In genomic region chr19:46732966-46733692, GRCh38 we compare ENCODE assay signal across 12 cellular contexts. TPM values are rescaled to one million over a fixed set of nuclear protein-coding genes. Genes with fewer than 3 reads are reported as not detected.
DNase-seq lines count a peak whose midpoint lies in the region; ATAC-seq and TF ChIP-seq lines count a peak whose summit lies in the region.
"Had no signal": no experiment of that assay in that cellular context is flagged by ENCODE, and none has a peak within 500 bp of the region (broad histone marks: within the 10 kb centered on the region; RNA-seq: fewer than 3 reads in every experiment).

No MANE protein-coding gene starts in this region.

- peaks cover 0 to 4% (median 0%) of the 10 kb centered on the region in 3 donors for H3K27me3 Mint-ChIP-seq in CD14-positive monocyte (ENCODE audit: low read depth in 3 of 3)
- H3K27me3 Mint-ChIP-seq in activated CD8-positive, alpha-beta memory T cell treated with anti-CD3 and anti-CD28 coated beads, Interleukin-2, amount 10 ng/mL, durations not matched to agents 7 days and 5 days: no peaks in the 10 kb centered on the region
- H3K27me3 Mint-ChIP-seq: activated T-cell treated with anti-CD3 and anti-CD28 coated beads, Interleukin-2, amount 50 U/mL, for 24 hours had no signal

- H3K4me1 Mint-ChIP-seq in CD14-positive monocyte: peaks cover 84% of the 10 kb centered on the region
- H3K4me1 Mint-ChIP-seq in activated CD8-positive, alpha-beta memory T cell treated with anti-CD3 and anti-CD28 coated beads, Interleukin-2, amount 10 ng/mL, durations not matched to agents 7 days and 5 days: peaks cover 24% of the 10 kb centered on the region

- peaks cover 61 to 69% of the 10 kb centered on the region in 2 donors for H3K36me3 Mint-ChIP-seq in CD14-positive monocyte
- peaks cover 21% of the 10 kb centered on the region for H3K36me3 Mint-ChIP-seq in activated CD8-positive, alpha-beta memory T cell treated with anti-CD3 and anti-CD28 coated beads, Interleukin-2, amount 10 ng/mL, durations not matched to agents 7 days and 5 days

- no peaks in the 10 kb centered on the region for H3K4me1 ChIP-seq in mucosa of descending colon (ENCODE audit: low read depth)

- no peak for TF ChIP-seq CTCF in CD14-positive monocyte (IDR thresholded peaks at IDR 0.05)
- peak; percentile 23 for TF ChIP-seq CTCF in choroid plexus epithelial cell (conservative IDR thresholded peaks at IDR 0.05; ENCODE audit: low read depth, low read length)
- TF ChIP-seq CTCF in mucosa of descending colon (IDR thresholded peaks at IDR 0.05): no peak

- ATAC-seq in mucosa of descending colon (peak; percentile 30), GM18502 (IDR thresholded peaks at IDR 0.05; ENCODE audit: poor library complexity, unreplicated experiment) (no peak)
- ATAC-seq in activated CD8-positive, alpha-beta memory T cell treated with anti-CD3 and anti-CD28 coated beads, Interleukin-2, amount 10 ng/mL, durations not matched to agents 7 days and 5 days: no peak

- DNase-seq in CD14-positive monocyte (ENCODE audit: low spot score) (peak; percentile 91), NOMO-1 treated with dmso at 0.1 percent for 144 hours (lab: John Stamatoyannopoulos, UW; ENCODE audit: unreplicated experiment) (peak; percentile 81), choroid plexus epithelial cell (ENCODE audit: low read depth) (peak; percentile 86), mucosa of descending colon (peak in 1 of 3 donors; percentile 56), activated gamma-delta T cell (lab: John Stamatoyannopoulos, UW) (no peak), DMS53 (lab: John Stamatoyannopoulos, UW) (no peak)
- no peak for DNase-seq in activated CD8-positive, alpha-beta memory T cell treated with anti-CD3 and anti-CD28 coated beads, Interleukin-2, amount 10 ng/mL, durations not matched to agents 7 days and 5 days
- DNase-seq: activated T-cell treated with anti-CD3 and anti-CD28 coated beads, Interleukin-2, amount 50 U/mL, for 24 hours; GM23248; NCI-H1930 had no signal

- CTCF ChIA-PET in activated CD8-positive, alpha-beta memory T cell treated with anti-CD3 and anti-CD28 coated beads, Interleukin-2, amount 10 ng/mL, durations not matched to agents 7 days and 5 days (lab: Charles Lee): interaction anchor here (1.2 to 1.4 kb wide), 2 partner anchors 21 to 34 kb away, joined by 4 to 5 read pairs; no protein-coding TSS in a partner anchor

- H3K36me3 ChIP-seq in mucosa of descending colon (ENCODE audit: low read depth): peaks cover 14% of the 10 kb centered on the region

- H3K4me3 Mint-ChIP-seq in CD14-positive monocyte: peak overlapping the region; percentile 78 to 84
- no peak overlapping the region for H3K4me3 Mint-ChIP-seq in activated CD8-positive, alpha-beta memory T cell treated with anti-CD3 and anti-CD28 coated beads, Interleukin-2, amount 10 ng/mL, durations not matched to agents 7 days and 5 days
- H3K4me3 Mint-ChIP-seq: activated T-cell treated with anti-CD3 and anti-CD28 coated beads, Interleukin-2, amount 50 U/mL, for 24 hours; brain had no signal

- H3K9me3 ChIP-seq in mucosa of descending colon: no peaks in the 10 kb centered on the region

- H3K4me3 ChIP-seq in choroid plexus epithelial cell (ENCODE audit: low read depth, low read length) (no peak overlapping the region), mucosa of descending colon (no peak overlapping the region)
- H3K4me3 ChIP-seq: GM23248 had no signal

- peak overlapping the region; percentile 92 to 100 (median 98) for H3K27ac Mint-ChIP-seq in CD14-positive monocyte
- no peak overlapping the region for H3K27ac Mint-ChIP-seq in activated CD8-positive, alpha-beta memory T cell treated with anti-CD3 and anti-CD28 coated beads, Interleukin-2, amount 10 ng/mL, durations not matched to agents 7 days and 5 days
- H3K27ac Mint-ChIP-seq: activated T-cell treated with anti-CD3 and anti-CD28 coated beads, Interleukin-2, amount 50 U/mL, for 24 hours had no signal

- H3K9me3 Mint-ChIP-seq in CD14-positive monocyte: peaks cover 0 to 2% (median 0%) of the 10 kb centered on the region in 7 donors
- H3K9me3 Mint-ChIP-seq in activated CD8-positive, alpha-beta memory T cell treated with anti-CD3 and anti-CD28 coated beads, Interleukin-2, amount 10 ng/mL, durations not matched to agents 7 days and 5 days (ENCODE audit: low read depth): no peaks in the 10 kb centered on the region
- H3K9me3 Mint-ChIP-seq: activated T-cell treated with anti-CD3 and anti-CD28 coated beads, Interleukin-2, amount 50 U/mL, for 24 hours; brain had no signal

- intact Hi-C loops in CD14-positive monocyte (cut with micrococcal nuclease) (loop anchor here in 1 of 2 donors (5.0 kb wide), 1 partner anchor 116 kb away; no protein-coding TSS in a partner anchor), mucosa of descending colon (cut with DNase I, micrococcal nuclease) (no loop called here)

RNA-seq across cellular contexts. Expression of gene FKRP, which starts 12.7 kb away (rescaled TPM):
- polyA plus RNA-seq in CD14-positive monocyte: 1 to 10 TPM; 2.1 to 2.7 TPM
- total RNA-seq in mucosa of descending colon: 10 to 100 TPM; 10.7 to 19.8 (median 10.9) TPM
- total RNA-seq in activated CD8-positive, alpha-beta memory T cell treated with anti-CD3 and anti-CD28 coated beads, Interleukin-2, amount 10 ng/mL, durations not matched to agents 7 days and 5 days: 10 to 100 TPM; 16.3 to 17.7 TPM

RNA-seq across cellular contexts. Expression of gene STRN4, which starts 13.1 kb away (rescaled TPM):
- polyA plus RNA-seq in CD14-positive monocyte: 10 to 100 TPM; 37.5 to 48.0 TPM
- 10 to 100 TPM; 68.3 to 79.2 (median 73.7) TPM for total RNA-seq in mucosa of descending colon
- 10 to 100 TPM; 93.0 to 95.8 TPM for total RNA-seq in activated CD8-positive, alpha-beta memory T cell treated with anti-CD3 and anti-CD28 coated beads, Interleukin-2, amount 10 ng/mL, durations not matched to agents 7 days and 5 days

RNA-seq across cellular contexts. Expression of gene PRKD2, which starts 16.2 kb away (rescaled TPM):
- 1 to 10 TPM; 6.5 to 8.1 TPM for polyA plus RNA-seq in CD14-positive monocyte
- total RNA-seq in mucosa of descending colon: 10 to 100 TPM; 52.5 to 70.5 (median 62.9) TPM
- total RNA-seq in activated CD8-positive, alpha-beta memory T cell treated with anti-CD3 and anti-CD28 coated beads, Interleukin-2, amount 10 ng/mL, durations not matched to agents 7 days and 5 days: 100 to 1,000 TPM; 147 to 187 TPM

RNA-seq across cellular contexts. Expression of gene SLC1A5, which starts 55.3 kb away (rescaled TPM):
- polyA plus RNA-seq in CD14-positive monocyte: 10 to 100 TPM; 57.3 to 64.9 TPM
- total RNA-seq in mucosa of descending colon: 100 to 1,000 TPM in 1 of 3 donors, 10 to 100 TPM in 2; 54.7 to 101 (median 89.2) TPM
- total RNA-seq in activated CD8-positive, alpha-beta memory T cell treated with anti-CD3 and anti-CD28 coated beads, Interleukin-2, amount 10 ng/mL, durations not matched to agents 7 days and 5 days: 100 to 1,000 TPM; 196 to 259 TPM

Comparison
In these comparisons a context has a peak if more than half of its experiments do, and no peak if none do; other contexts are left out.
1. DNase-seq: peak in CD14-positive monocyte (single experiment), NOMO-1 treated with dmso at 0.1 percent for 144 hours (single experiment) and choroid plexus epithelial cell (single experiment); none in activated gamma-delta T cell (single experiment), DMS53 (single experiment) and activated CD8-positive, alpha-beta memory T cell treated with anti-CD3 and anti-CD28 coated beads, Interleukin-2, amount 10 ng/mL, durations not matched to agents 7 days and 5 days (single experiment).